In genomic region chr11:112465433-112466024, GRCh38 we compare ENCODE assay signal across 29 cellular contexts.
"Had no signal": no experiment of that assay in that cellular context is flagged by ENCODE, and none has a peak within 500 bp of the region (broad histone marks: within the 10 kb centered on the region; RNA-seq: fewer than 3 reads in every experiment).

No MANE protein-coding gene starts in this region.

- H3K4me3 ChIP-seq: skin epidermis, thoracic aorta, uterus had no signal

- ATAC-seq: esophagus mucosa; naive thymus-derived CD8-positive, alpha-beta T cell; sciatic nerve; stimulated activated naive CD8-positive, alpha-beta T cell treated with anti-CD3 and anti-CD28 coated beads, Interleukin-15, Interleukin-2, amounts not matched to agents 100 U/mL and 50 U/mL, for 24 hours had no signal

- H3K27ac Mint-ChIP-seq: activated CD4-positive, alpha-beta memory T cell treated with anti-CD3 and anti-CD28 coated beads for 36 hours; activated T-cell treated with anti-CD3 and anti-CD28 coated beads, Interleukin-2, amount 50 U/mL, for 24 hours; endodermal cell; immature natural killer cell; memory B cell; T-helper 2 cell treated with Interferon-gamma antibody and Interleukin-4, amounts not matched to agents 5 μg/mL and 100 μg/mL, for 36 hours had no signal

- H3K4me1 Mint-ChIP-seq: immature natural killer cell, memory B cell had no signal

- H3K27me3 ChIP-seq: brain microvascular endothelial cell, uterus had no signal

- H3K4me3 Mint-ChIP-seq: activated CD4-positive, alpha-beta memory T cell treated with anti-CD3 and anti-CD28 coated beads for 36 hours; activated T-cell treated with anti-CD3 and anti-CD28 coated beads, Interleukin-2, amount 50 U/mL, for 24 hours; endodermal cell; immature natural killer cell; memory B cell; naive thymus-derived CD8-positive, alpha-beta T cell; T-helper 2 cell treated with Interferon-gamma antibody and Interleukin-4, amounts not matched to agents 5 μg/mL and 100 μg/mL, for 36 hours had no signal

- H3K9me3 Mint-ChIP-seq: activated CD4-positive, alpha-beta memory T cell treated with anti-CD3 and anti-CD28 coated beads for 36 hours; activated T-cell treated with anti-CD3 and anti-CD28 coated beads, Interleukin-2, amount 50 U/mL, for 24 hours; endodermal cell; immature natural killer cell; memory B cell; naive thymus-derived CD8-positive, alpha-beta T cell; T-helper 2 cell treated with Interferon-gamma antibody and Interleukin-4, amounts not matched to agents 5 μg/mL and 100 μg/mL, for 36 hours had no signal

- H3K4me1 ChIP-seq: uterus had no signal

- H3K36me3 ChIP-seq: brain microvascular endothelial cell, thoracic aorta, uterus had no signal

- H3K9me3 ChIP-seq: thoracic aorta, uterus had no signal

- H3K36me3 Mint-ChIP-seq: activated CD4-positive, alpha-beta memory T cell treated with anti-CD3 and anti-CD28 coated beads for 36 hours; immature natural killer cell; memory B cell had no signal

- H3K27ac ChIP-seq: brain microvascular endothelial cell, skin epidermis, thoracic aorta, uterus had no signal

- DNase-seq: activated CD4-positive, alpha-beta memory T cell treated with anti-CD3 and anti-CD28 coated beads for 36 hours; activated CD4-positive, alpha-beta T cell treated with anti-CD3 and anti-CD28 coated beads for 48 hours; activated CD4-positive, CD25-positive, alpha-beta regulatory T cell; activated CD8-positive, alpha-beta memory T cell treated with anti-CD3 and anti-CD28 coated beads, Interleukin-2, amount 50 U/mL, for 48 hours; activated gamma-delta T cell; activated naive CD4-positive, alpha-beta T cell treated with anti-CD3 and anti-CD28 coated beads, Interleukin-2, amount 50 U/mL, for 16 hours; activated T-cell treated with anti-CD3 and anti-CD28 coated beads, Interleukin-2, amount 50 U/mL, for 24 hours; amniotic stem cell; brain microvascular endothelial cell; caudate nucleus; cortex of kidney; endodermal cell; foreskin fibroblast; hypothalamus; immature natural killer cell; kidney; naive thymus-derived CD8-positive, alpha-beta T cell; posterior cingulate gyrus; stimulated activated CD4-positive, alpha-beta T cell treated with anti-CD3 and anti-CD28 coated beads, Interleukin-12 subunit alpha, Interleukin-12 subunit beta, amount 100 ng/mL, for 4 hours; stimulated activated CD4-positive, alpha-beta T cell treated with anti-CD3 and anti-CD28 coated beads, Interleukin-4, amount 100 ng/mL, for 1 hour; stimulated activated naive CD8-positive, alpha-beta T cell treated with anti-CD3 and anti-CD28 coated beads, Interleukin-15, Interleukin-2, amounts not matched to agents 100 U/mL and 50 U/mL, for 24 hours; T-helper 1 cell; uterus had no signal
